In the genomic region with DNA sequence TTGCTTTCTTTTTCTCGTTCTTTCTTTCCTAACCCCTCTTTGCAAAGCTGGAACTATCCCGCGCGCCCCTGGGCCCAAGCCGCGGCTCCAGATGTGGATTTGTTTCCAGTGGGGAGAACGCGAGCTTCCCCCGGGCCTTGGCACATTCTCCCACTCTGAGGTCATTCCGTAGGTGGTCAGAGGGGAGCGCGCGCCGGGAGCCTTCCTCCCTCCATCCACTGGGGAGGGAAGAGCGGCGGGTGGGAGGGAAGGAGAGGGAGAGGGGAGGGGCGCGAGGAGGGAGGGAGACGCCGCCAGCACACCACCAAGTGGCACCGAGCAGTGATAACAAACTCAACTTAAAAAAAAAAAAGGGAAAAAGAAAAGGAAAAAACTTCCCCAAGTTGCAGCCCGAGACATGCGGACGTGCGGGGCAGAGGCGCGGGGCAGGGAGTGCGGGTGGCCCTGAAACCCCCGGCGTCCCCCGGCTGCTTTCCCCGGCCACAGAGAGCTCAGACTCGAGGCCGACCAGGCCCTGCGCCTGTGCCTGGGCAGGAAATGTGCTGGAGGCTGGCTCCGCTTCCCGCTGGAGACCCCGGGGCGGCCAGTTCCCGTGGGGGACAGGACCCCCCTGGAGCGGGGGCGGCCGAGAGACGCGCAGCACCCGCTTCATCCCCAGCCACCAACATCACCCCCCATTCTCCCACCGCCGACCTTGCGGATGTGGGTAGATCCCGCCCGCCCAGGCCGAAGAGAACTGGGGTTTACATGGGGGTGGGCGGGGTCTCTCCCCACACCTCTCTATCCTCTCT, we compare ENCODE assay signal across 8 cellular contexts. TPM values are rescaled to one million over a fixed set of nuclear protein-coding genes. Genes with fewer than 3 reads are reported as not detected.
DNase-seq lines count a peak whose midpoint lies in the region; ATAC-seq and TF ChIP-seq lines count a peak whose summit lies in the region.

No MANE protein-coding gene starts in this region.

- peaks cover 13% of the 10 kb centered on the region; the same call in 1 of the 2 replicates for H3K4me1 ChIP-seq in MM.1S (ENCODE audit: low read length)
- H3K4me1 ChIP-seq in endocrine pancreas (ENCODE audit: control insufficient read depth, insufficient read depth, low read length): no peaks in the 10 kb centered on the region

- H3K27ac ChIP-seq in MM.1S (ENCODE audit: low read length): peak overlapping the region; percentile 72; the same call in 1 of the 2 replicates

- peak overlapping the region; percentile 100 for H3K4me2 ChIP-seq in MM.1S (ENCODE audit: low read depth, low read length)

- H3K27ac Mint-ChIP-seq in activated CD4-positive, alpha-beta T cell treated with anti-CD3 and anti-CD28 coated beads, Interleukin-2, amount 10 ng/mL, durations not matched to agents 7 days and 5 days: peak overlapping the region; percentile 83

- CTCF ChIA-PET in activated CD4-positive, alpha-beta T cell treated with anti-CD3 and anti-CD28 coated beads, Interleukin-2, amount 10 ng/mL, durations not matched to agents 7 days and 5 days (lab: Charles Lee): interaction anchor here (0.6 to 4.3 kb wide), 28 partner anchors 9 to 619 kb away, joined by 3 to 32 read pairs (median 4); partner anchors contain the start of gene NTMT1

- no peaks in the 10 kb centered on the region for H3K36me3 Mint-ChIP-seq in activated CD4-positive, alpha-beta T cell treated with anti-CD3 and anti-CD28 coated beads, Interleukin-2, amount 10 ng/mL, durations not matched to agents 7 days and 5 days (ENCODE audit: low read depth)

- H3K36me3 ChIP-seq in MM.1S (replicated peaks; ENCODE audit: insufficient read depth, low read length) (no peaks in the 10 kb centered on the region), endocrine pancreas (ENCODE audit: control insufficient read depth, insufficient read depth, low read length) (no peaks in the 10 kb centered on the region)

- H3K9ac ChIP-seq in MM.1S (ENCODE audit: low read length) (peak overlapping the region; percentile 65), endocrine pancreas (ENCODE audit: control insufficient read depth, insufficient read depth, low read length) (peak overlapping the region; percentile 38)

- POLR2A ChIA-PET in activated CD4-positive, alpha-beta T cell treated with anti-CD3 and anti-CD28 coated beads, Interleukin-2, amount 10 ng/mL, durations not matched to agents 7 days and 5 days (lab: Charles Lee): no interaction called here

- no peaks in the 10 kb centered on the region for H4K20me1 ChIP-seq in MM.1S (ENCODE audit: insufficient read depth, low read length)

- peak overlapping the region; percentile 86 for H3K4me3 ChIP-seq in MM.1S (ENCODE audit: low read length)
- H3K4me3 ChIP-seq in endocrine pancreas (ENCODE audit: control insufficient read depth, insufficient read depth, low read length): no peak overlapping the region

- peaks cover 27% of the 10 kb centered on the region for H3F3A ChIP-seq in MM.1S (ENCODE audit: insufficient read depth, low read length)

- H3K9me2 ChIP-seq in MM.1S (replicated peaks; ENCODE audit: insufficient read depth, low read length): no peaks in the 10 kb centered on the region

- no peak for TF ChIP-seq CTCF in MM.1S (IDR thresholded peaks at IDR 0.05; ENCODE audit: low read length)

- no peaks in the 10 kb centered on the region for H3K9me3 Mint-ChIP-seq in activated CD4-positive, alpha-beta T cell treated with anti-CD3 and anti-CD28 coated beads, Interleukin-2, amount 10 ng/mL, durations not matched to agents 7 days and 5 days

- H3K27me3 Mint-ChIP-seq in activated CD4-positive, alpha-beta T cell treated with anti-CD3 and anti-CD28 coated beads, Interleukin-2, amount 10 ng/mL, durations not matched to agents 7 days and 5 days: peaks cover 19% of the 10 kb centered on the region

- H3K9me3 ChIP-seq in MM.1S (replicated peaks; ENCODE audit: insufficient read depth, low read length) (no peaks in the 10 kb centered on the region), endocrine pancreas (ENCODE audit: control insufficient read depth, low read length) (no peaks in the 10 kb centered on the region)

- peak; percentile 19 to 81 (median 73) for DNase-seq in NCI-H1417 (lab: John Stamatoyannopoulos, UW)
- no peak for DNase-seq in NCI-H1417 treated with DMSO at 0.1 percent for 48 hours (lab: John Stamatoyannopoulos, UW)
- peak; percentile 31 for DNase-seq in MM.1S
- DNase-seq in activated CD4-positive, alpha-beta T cell treated with anti-CD3 and anti-CD28 coated beads, Interleukin-2, amount 10 ng/mL, durations not matched to agents 7 days and 5 days: peak; percentile 42
- peak; percentile 73 to 84 for DNase-seq in lung microvascular endothelial cell (ENCODE audit: low read depth in 2 of 2)
- DNase-seq in stimulated activated naive CD8-positive, alpha-beta T cell treated with anti-CD3 and anti-CD28 coated beads, Interleukin-15, Interleukin-2, amounts not matched to agents 100 U/mL and 50 U/mL, for 24 hours: peak; percentile 53

- H3K27me3 ChIP-seq in MM.1S (replicated peaks; ENCODE audit: insufficient read depth, low read length) (peaks cover 22% of the 10 kb centered on the region), endocrine pancreas (ENCODE audit: control insufficient read depth, insufficient read depth, low read length) (no peaks in the 10 kb centered on the region)

- peaks cover 6% of the 10 kb centered on the region; the same call in 1 of the 2 replicates for H3K79me2 ChIP-seq in MM.1S (ENCODE audit: low read length)

- peak overlapping the region; percentile 78 for H3K4me3 Mint-ChIP-seq in activated CD4-positive, alpha-beta T cell treated with anti-CD3 and anti-CD28 coated beads, Interleukin-2, amount 10 ng/mL, durations not matched to agents 7 days and 5 days

- no peak for ATAC-seq in stimulated activated naive CD8-positive, alpha-beta T cell treated with anti-CD3 and anti-CD28 coated beads, Interleukin-15, Interleukin-2, amounts not matched to agents 100 U/mL and 50 U/mL, for 24 hours
- ATAC-seq in HG03442 (IDR thresholded peaks at IDR 0.05; ENCODE audit: unreplicated experiment): no peak

- peaks cover 32% of the 10 kb centered on the region for H3K4me1 Mint-ChIP-seq in activated CD4-positive, alpha-beta T cell treated with anti-CD3 and anti-CD28 coated beads, Interleukin-2, amount 10 ng/mL, durations not matched to agents 7 days and 5 days

- H2AFZ ChIP-seq in MM.1S (ENCODE audit: low read length): peak overlapping the region; percentile 98

RNA-seq across cellular contexts. Expression of gene IER5L, which starts 3.1 kb away (rescaled TPM):
- 1 to 10 TPM; 1.8 to 2.3 TPM for total RNA-seq in activated CD4-positive, alpha-beta T cell treated with anti-CD3 and anti-CD28 coated beads, Interleukin-2, amount 10 ng/mL, durations not matched to agents 7 days and 5 days
- total RNA-seq in lung microvascular endothelial cell: 13.1 and 20.4 TPM in 2 replicates
